Comparison of ENCODE assay signal across 8 cellular contexts in genomic region chr12:77999074-77999715, GRCh38.
DNase-seq lines count a peak whose midpoint lies in the region; ATAC-seq and TF ChIP-seq lines count a peak whose summit lies in the region.

No MANE protein-coding gene starts in this region.

- no peaks in the 10 kb centered on the region for H3K36me3 ChIP-seq in heart left ventricle

- H3K27me3 Mint-ChIP-seq in CD14-positive monocyte (ENCODE audit: low read depth in 3 of 3), result no peaks in the 10 kb centered on the region
- H3K27me3 Mint-ChIP-seq in activated naive CD4-positive, alpha-beta T cell treated with anti-CD3 and anti-CD28 coated beads for 36 hours (ENCODE audit: low read depth), result no peaks in the 10 kb centered on the region
- no peaks in the 10 kb centered on the region for H3K27me3 Mint-ChIP-seq in activated CD8-positive, alpha-beta memory T cell treated with anti-CD3 and anti-CD28 coated beads, Interleukin-2, amount 10 ng/mL, durations not matched to agents 7 days and 5 days

- H3K9me3 Mint-ChIP-seq in CD14-positive monocyte, result no peaks in the 10 kb centered on the region
- H3K9me3 Mint-ChIP-seq in activated naive CD4-positive, alpha-beta T cell treated with anti-CD3 and anti-CD28 coated beads for 36 hours, result no peaks in the 10 kb centered on the region
- H3K9me3 Mint-ChIP-seq in activated CD8-positive, alpha-beta memory T cell treated with anti-CD3 and anti-CD28 coated beads, Interleukin-2, amount 10 ng/mL, durations not matched to agents 7 days and 5 days (ENCODE audit: low read depth), result no peaks in the 10 kb centered on the region

- DNase-seq in CD14-positive monocyte (ENCODE audit: low spot score), result no peak
- DNase-seq in SIG-M5 treated with dmso at 0.1 percent for 504 hours (lab: John Stamatoyannopoulos, UW; ENCODE audit: unreplicated experiment), result peak; percentile 96
- DNase-seq in activated naive CD4-positive, alpha-beta T cell treated with anti-CD3 and anti-CD28 coated beads for 36 hours, result no peak
- no peak for DNase-seq in heart left ventricle
- no peak for DNase-seq in activated T-cell treated with anti-CD3 and anti-CD28 coated beads, Interleukin-2, amount 50 U/mL, for 48 hours
- no peak for DNase-seq in activated CD8-positive, alpha-beta memory T cell treated with anti-CD3 and anti-CD28 coated beads, Interleukin-2, amount 10 ng/mL, durations not matched to agents 7 days and 5 days

- peak overlapping the region; percentile 20 to 79 (median 66) for H3K27ac Mint-ChIP-seq in CD14-positive monocyte
- H3K27ac Mint-ChIP-seq in activated naive CD4-positive, alpha-beta T cell treated with anti-CD3 and anti-CD28 coated beads for 36 hours, result no peak overlapping the region
- H3K27ac Mint-ChIP-seq in activated CD8-positive, alpha-beta memory T cell treated with anti-CD3 and anti-CD28 coated beads, Interleukin-2, amount 10 ng/mL, durations not matched to agents 7 days and 5 days, result no peak overlapping the region

- H3K4me1 ChIP-seq in heart left ventricle, result peaks cover 0 to 7% (median 0%) of the 10 kb centered on the region in 12 donors

- H3K9me3 ChIP-seq in heart left ventricle, result no peaks in the 10 kb centered on the region

- H3K36me3 Mint-ChIP-seq in CD14-positive monocyte, result no peaks in the 10 kb centered on the region
- no peaks in the 10 kb centered on the region for H3K36me3 Mint-ChIP-seq in activated naive CD4-positive, alpha-beta T cell treated with anti-CD3 and anti-CD28 coated beads for 36 hours (ENCODE audit: low read depth)
- H3K36me3 Mint-ChIP-seq in activated CD8-positive, alpha-beta memory T cell treated with anti-CD3 and anti-CD28 coated beads, Interleukin-2, amount 10 ng/mL, durations not matched to agents 7 days and 5 days, result no peaks in the 10 kb centered on the region

- TF ChIP-seq POLR2A in heart left ventricle (IDR thresholded peaks at IDR 0.05), result no peak

- no peak overlapping the region for H3K27ac ChIP-seq in heart left ventricle

- H3K27me3 ChIP-seq in heart left ventricle, result no peaks in the 10 kb centered on the region

- no peak for TF ChIP-seq CTCF in CD14-positive monocyte (IDR thresholded peaks at IDR 0.05)
- no peak for TF ChIP-seq CTCF in heart left ventricle (IDR thresholded peaks at IDR 0.05)

- H3K4me1 Mint-ChIP-seq in CD14-positive monocyte, result peaks cover 28% of the 10 kb centered on the region
- H3K4me1 Mint-ChIP-seq in activated naive CD4-positive, alpha-beta T cell treated with anti-CD3 and anti-CD28 coated beads for 36 hours (ENCODE audit: low read depth), result no peaks in the 10 kb centered on the region
- H3K4me1 Mint-ChIP-seq in activated CD8-positive, alpha-beta memory T cell treated with anti-CD3 and anti-CD28 coated beads, Interleukin-2, amount 10 ng/mL, durations not matched to agents 7 days and 5 days, result no peaks in the 10 kb centered on the region

- intact Hi-C loops in CD14-positive monocyte (cut with micrococcal nuclease), result no loop called here
- intact Hi-C loops in activated naive CD4-positive, alpha-beta T cell treated with anti-CD3 and anti-CD28 coated beads for 36 hours (cut with micrococcal nuclease), result no loop called here
- intact Hi-C loops in heart left ventricle (cut with DNase I), result loop anchor here in 2 of 10 donors (5.0 to 10.0 kb wide), 2 partner anchors 118 to 126 kb away; no protein-coding TSS in a partner anchor

- H3K4me3 Mint-ChIP-seq in CD14-positive monocyte, result peak overlapping the region in 1 of 2 donors; percentile 65
- H3K4me3 Mint-ChIP-seq in activated naive CD4-positive, alpha-beta T cell treated with anti-CD3 and anti-CD28 coated beads for 36 hours, result no peak overlapping the region
- H3K4me3 Mint-ChIP-seq in activated CD8-positive, alpha-beta memory T cell treated with anti-CD3 and anti-CD28 coated beads, Interleukin-2, amount 10 ng/mL, durations not matched to agents 7 days and 5 days, result no peak overlapping the region

- WGBS in heart left ventricle, 4 donors, result 59 to 62% (median 60%) methylated on average over 4 of the region's 4 CpGs

- CTCF ChIA-PET in activated naive CD4-positive, alpha-beta T cell treated with anti-CD3 and anti-CD28 coated beads for 36 hours (lab: Charles Lee), result no interaction called here
- CTCF ChIA-PET in activated CD8-positive, alpha-beta memory T cell treated with anti-CD3 and anti-CD28 coated beads, Interleukin-2, amount 10 ng/mL, durations not matched to agents 7 days and 5 days (lab: Charles Lee), result no interaction called here

- peak; percentile 61 for ATAC-seq in GM19463 (IDR thresholded peaks at IDR 0.05; ENCODE audit: unreplicated experiment)
- ATAC-seq in HG03103 (IDR thresholded peaks at IDR 0.05; ENCODE audit: low read depth, unreplicated experiment), result peak; percentile 82
- no peak for ATAC-seq in heart left ventricle
- no peak for ATAC-seq in activated CD8-positive, alpha-beta memory T cell treated with anti-CD3 and anti-CD28 coated beads, Interleukin-2, amount 10 ng/mL, durations not matched to agents 7 days and 5 days

- H3K4me3 ChIP-seq in heart left ventricle, result no peak overlapping the region

Comparison
In these comparisons a context has a peak if more than half of its experiments do, and no peak if none do; other contexts are left out.
1. H3K27ac Mint-ChIP-seq: peak in CD14-positive monocyte (7 of 7); none in activated naive CD4-positive, alpha-beta T cell treated with anti-CD3 and anti-CD28 coated beads for 36 hours (single experiment) and activated CD8-positive, alpha-beta memory T cell treated with anti-CD3 and anti-CD28 coated beads, Interleukin-2, amount 10 ng/mL, durations not matched to agents 7 days and 5 days (single experiment).
2. ATAC-seq: peak in GM19463 (single experiment) and HG03103 (single experiment); none in heart left ventricle (0 of 4) and activated CD8-positive, alpha-beta memory T cell treated with anti-CD3 and anti-CD28 coated beads, Interleukin-2, amount 10 ng/mL, durations not matched to agents 7 days and 5 days (single experiment).